14 cellular contexts compared by ENCODE assay signal in genomic region chr7:79709574-79710409, GRCh38.
DNase-seq lines count a peak whose midpoint lies in the region; ATAC-seq, FAIRE-seq and TF ChIP-seq lines count a peak whose summit lies in the region.
"Had no signal": no experiment of that assay in that cellular context is flagged by ENCODE, and none has a peak within 500 bp of the region (broad histone marks: within the 10 kb centered on the region; RNA-seq: fewer than 3 reads in every experiment).

No MANE protein-coding gene starts in this region.

- no peaks in the 10 kb centered on the region for H4K20me1 ChIP-seq in astrocyte (ENCODE audit: insufficient read depth, low read length)

- H3K79me2 ChIP-seq in astrocyte (ENCODE audit: insufficient read depth, low read length), result no peaks in the 10 kb centered on the region

- no peak overlapping the region for H3K9ac ChIP-seq in astrocyte (ENCODE audit: low read length)

- H3K36me3 ChIP-seq in astrocyte (ENCODE audit: insufficient read depth, low read length), result no peaks in the 10 kb centered on the region

- no peaks in the 10 kb centered on the region for H3K27me3 Mint-ChIP-seq in astrocyte (ENCODE audit: low read depth, unreplicated experiment)
- H3K27me3 Mint-ChIP-seq: progenitor cell of endocrine pancreas; stimulated activated naive B cell treated with anti-CD40 and anti-IgM and Interleukin-4, amounts not matched to agents 10 μg/mL and 1 μg/mL and 100 μg/mL, for 72 hours had no signal

- peak; percentile 67 for FAIRE-seq in astrocyte (lab: Jason Lieb, UNC)

- H3K4me1 Mint-ChIP-seq in astrocyte (ENCODE audit: low read depth, unreplicated experiment), result no peaks in the 10 kb centered on the region
- H3K4me1 Mint-ChIP-seq: stimulated activated naive B cell treated with anti-CD40 and anti-IgM and Interleukin-4, amounts not matched to agents 10 μg/mL and 1 μg/mL and 100 μg/mL, for 72 hours had no signal

- H3K4me3 ChIP-seq in astrocyte (ENCODE audit: insufficient read depth, low read depth, low read length), result no peak overlapping the region
- H3K4me3 ChIP-seq: body of pancreas had no signal

- H3K27ac Mint-ChIP-seq in astrocyte (ENCODE audit: unreplicated experiment), result no peak overlapping the region
- H3K27ac Mint-ChIP-seq: progenitor cell of endocrine pancreas; stimulated activated naive B cell treated with anti-CD40 and anti-IgM and Interleukin-4, amounts not matched to agents 10 μg/mL and 1 μg/mL and 100 μg/mL, for 72 hours had no signal

- no peak overlapping the region for H2AFZ ChIP-seq in astrocyte (ENCODE audit: low read depth, low read length)

- no peaks in the 10 kb centered on the region for H3K27me3 ChIP-seq in astrocyte (ENCODE audit: insufficient read depth, low read length)
- H3K27me3 ChIP-seq: body of pancreas had no signal

- H3K4me3 Mint-ChIP-seq in astrocyte (ENCODE audit: unreplicated experiment), result no peak overlapping the region
- H3K4me3 Mint-ChIP-seq: activated T-cell treated with anti-CD3 and anti-CD28 coated beads, Interleukin-2, amount 50 U/mL, for 4 hours; stimulated activated naive B cell treated with anti-CD40 and anti-IgM and Interleukin-4, amounts not matched to agents 10 μg/mL and 1 μg/mL and 100 μg/mL, for 72 hours had no signal

- peaks cover 4% of the 10 kb centered on the region for H3K4me1 ChIP-seq in astrocyte (ENCODE audit: insufficient read depth, low read length)
- H3K4me1 ChIP-seq: body of pancreas had no signal

- ATAC-seq in left colon (peak; percentile 94), GM19467 (IDR thresholded peaks at IDR 0.05; ENCODE audit: unreplicated experiment) (no peak)
- ATAC-seq: activated T-cell treated with anti-CD3 and anti-CD28 coated beads, Interleukin-2, amount 50 U/mL, for 4 hours; body of pancreas; stimulated activated naive B cell treated with anti-CD40 and anti-IgM and Interleukin-4, amounts not matched to agents 10 μg/mL and 1 μg/mL and 100 μg/mL, for 72 hours had no signal

- no peak overlapping the region for H3K27ac ChIP-seq in astrocyte (ENCODE audit: low read depth, low read length)
- H3K27ac ChIP-seq: body of pancreas had no signal

- H3K9me3 ChIP-seq in astrocyte (ENCODE audit: insufficient read depth, low read depth, low read length), result no peaks in the 10 kb centered on the region
- H3K9me3 ChIP-seq: body of pancreas had no signal

- intact Hi-C loops in left colon (cut with DNase I, micrococcal nuclease), result no loop called here

- TF ChIP-seq CTCF in astrocyte (IDR thresholded peaks at IDR 0.05; ENCODE audit: insufficient read depth, low read depth, low read length), result no peak

- no peak overlapping the region for H3K4me2 ChIP-seq in astrocyte (ENCODE audit: low read length)

- DNase-seq in ELR (ENCODE audit: low read depth) (peak; percentile 30), NCI-H1092 treated with DMSO at 0.1 percent for 48 hours (lab: John Stamatoyannopoulos, UW) (peak; percentile 47), astrocyte (ENCODE audit: low read depth) (peak; percentile 32), left colon (peak; percentile 8 to 30), epidermal melanocyte (ENCODE audit: insufficient read length, low spot score) (no peak), inferior parietal cortex (ENCODE audit: extremely low spot score) (no peak)
- no peak for DNase-seq in activated CD4-positive, CD25-positive, alpha-beta regulatory T cell (lab: John Stamatoyannopoulos, UW)
- DNase-seq: activated T-cell treated with anti-CD3 and anti-CD28 coated beads, Interleukin-2, amount 50 U/mL, for 4 hours; body of pancreas; GDM1; NCI-H524 treated with DMSO at 0.1 percent for 48 hours; stimulated activated naive B cell treated with anti-CD40 and anti-IgM and Interleukin-4, amounts not matched to agents 10 μg/mL and 1 μg/mL and 100 μg/mL, for 72 hours had no signal

- H3K36me3 Mint-ChIP-seq in astrocyte (ENCODE audit: low read depth, unreplicated experiment), result no peaks in the 10 kb centered on the region
- H3K36me3 Mint-ChIP-seq: stimulated activated naive B cell treated with anti-CD40 and anti-IgM and Interleukin-4, amounts not matched to agents 10 μg/mL and 1 μg/mL and 100 μg/mL, for 72 hours had no signal

- no peaks in the 10 kb centered on the region for H3K9me3 Mint-ChIP-seq in astrocyte (ENCODE audit: unreplicated experiment)
- H3K9me3 Mint-ChIP-seq: activated T-cell treated with anti-CD3 and anti-CD28 coated beads, Interleukin-2, amount 50 U/mL, for 4 hours had no signal

Comparison
In these comparisons a context has a peak if more than half of its experiments do, and no peak if none do; other contexts are left out.
1. DNase-seq: peak in ELR (single experiment), NCI-H1092 treated with DMSO at 0.1 percent for 48 hours (single experiment), astrocyte (single experiment) and left colon (2 of 2); none in activated CD4-positive, CD25-positive, alpha-beta regulatory T cell (0 of 4), epidermal melanocyte (single experiment) and inferior parietal cortex (single experiment).